In the genomic region with DNA sequence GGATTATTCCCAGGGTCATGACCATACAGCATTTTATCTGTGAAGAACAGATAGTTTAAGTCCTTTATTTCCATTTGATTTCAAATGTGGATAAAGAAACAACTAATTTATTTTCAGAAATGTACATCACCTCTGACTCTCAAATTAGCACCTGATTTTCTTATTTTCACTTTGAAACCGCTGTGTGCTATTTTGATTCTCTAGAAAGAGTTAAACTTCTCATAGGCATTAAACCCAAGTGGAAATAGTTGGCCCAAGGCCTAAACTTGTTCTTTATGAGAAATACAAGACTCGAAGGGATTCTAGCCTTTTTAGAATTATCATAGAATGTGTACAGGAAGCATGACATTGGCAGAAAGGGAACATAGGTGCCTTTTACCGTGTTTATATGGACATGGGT, we compare ENCODE assay signal across 21 cellular contexts. TPM values are rescaled to one million over a fixed set of nuclear protein-coding genes. Genes with fewer than 3 reads are reported as not detected.
DNase-seq lines count a peak whose midpoint lies in the region; ATAC-seq and TF ChIP-seq lines count a peak whose summit lies in the region.
"Had no signal": no experiment of that assay in that cellular context is flagged by ENCODE, and none has a peak within 500 bp of the region (broad histone marks: within the 10 kb centered on the region; RNA-seq: fewer than 3 reads in every experiment).

No MANE protein-coding gene starts in this region.

- 0 out of 2 replicates have a peak overlapping the region, but pooled peaks have one; percentile 17 for H2AFZ ChIP-seq in MM.1S (ENCODE audit: low read length)
- H2AFZ ChIP-seq: GM23248 had no signal

- no peaks in the 10 kb centered on the region for H3K9me2 ChIP-seq in MM.1S (replicated peaks; ENCODE audit: insufficient read depth, low read length)

- no peak overlapping the region for H3K27ac Mint-ChIP-seq in activated CD4-positive, alpha-beta T cell treated with anti-CD3 and anti-CD28 coated beads for 36 hours
- H3K27ac Mint-ChIP-seq: T-helper 17 cell had no signal

- peak; percentile 13 for DNase-seq in MM.1S
- DNase-seq in tibial artery, result no peak
- no peak for DNase-seq in activated CD4-positive, alpha-beta T cell treated with anti-CD3 and anti-CD28 coated beads for 36 hours
- no peak for DNase-seq in NCI-H2196 treated with DMSO at 0.1 percent for 48 hours (lab: John Stamatoyannopoulos, UW; ENCODE audit: unreplicated experiment)
- no peak for DNase-seq in sigmoid colon
- DNase-seq: CD8-positive, alpha-beta memory T cell; DMS53; GM23248; HCEC 1CT; MV-4-11; NCI-H1417; NCI-H187; NCI-H2107; NCI-H2227 treated with DMSO at 0.1 percent for 48 hours; NCI-H510A treated with DMSO at 0.1 percent for 48 hours; NCI-H774; T-helper 17 cell had no signal

- H3F3A ChIP-seq in MM.1S (ENCODE audit: insufficient read depth, low read length), result no peaks in the 10 kb centered on the region

- no peak overlapping the region for H3K9ac ChIP-seq in MM.1S (ENCODE audit: low read length)
- H3K9ac ChIP-seq: BLaER1 treated with 17β-estradiol and CSF1 and Interleukin-3, amounts not matched to agents 10 nM and 100 nM; GM23248 had no signal

- no peaks in the 10 kb centered on the region for H3K36me3 ChIP-seq in MM.1S (replicated peaks; ENCODE audit: insufficient read depth, low read length)
- no peaks in the 10 kb centered on the region for H3K36me3 ChIP-seq in tibial artery
- H3K36me3 ChIP-seq in sigmoid colon, result no peaks in the 10 kb centered on the region
- H3K36me3 ChIP-seq: BLaER1 treated with 17β-estradiol and CSF1 and Interleukin-3, amounts not matched to agents 10 nM and 100 nM; SJSA1 had no signal

- CTCF ChIA-PET in activated CD4-positive, alpha-beta T cell treated with anti-CD3 and anti-CD28 coated beads for 36 hours (lab: Charles Lee), result no interaction called here

- H3K79me2 ChIP-seq in MM.1S (ENCODE audit: low read length), result no peaks in the 10 kb centered on the region

- no peaks in the 10 kb centered on the region for H3K36me3 Mint-ChIP-seq in activated CD4-positive, alpha-beta T cell treated with anti-CD3 and anti-CD28 coated beads for 36 hours (ENCODE audit: low read depth)

- POLR2A ChIA-PET in activated CD4-positive, alpha-beta T cell treated with anti-CD3 and anti-CD28 coated beads for 36 hours (lab: Charles Lee), result no interaction called here

- no peak for TF ChIP-seq CTCF in MM.1S (IDR thresholded peaks at IDR 0.05; ENCODE audit: low read length)
- TF ChIP-seq CTCF in tibial artery (IDR thresholded peaks at IDR 0.05), result no peak
- TF ChIP-seq CTCF in sigmoid colon (IDR thresholded peaks at IDR 0.05), result no peak

- peak overlapping the region; percentile 12; the same call in 1 of the 2 replicates for H3K27ac ChIP-seq in MM.1S (ENCODE audit: low read length)
- peak overlapping the region; percentile 27 to 31 for H3K27ac ChIP-seq in tibial artery
- H3K27ac ChIP-seq in sigmoid colon, result no peak overlapping the region
- H3K27ac ChIP-seq: BLaER1 treated with 17β-estradiol and CSF1 and Interleukin-3, amounts not matched to agents 10 nM and 100 nM; GM23248; SJSA1 had no signal

- no peaks in the 10 kb centered on the region for H4K20me1 ChIP-seq in MM.1S (ENCODE audit: insufficient read depth, low read length)
- H4K20me1 ChIP-seq: BLaER1 treated with 17β-estradiol and CSF1 and Interleukin-3, amounts not matched to agents 10 nM and 100 nM had no signal

- peaks cover 9% of the 10 kb centered on the region for H3K27me3 Mint-ChIP-seq in activated CD4-positive, alpha-beta T cell treated with anti-CD3 and anti-CD28 coated beads for 36 hours

- WGBS in sigmoid colon, 2 donors, result 63 to 79% methylated on average over 3 of the region's 3 CpGs

- H3K4me3 ChIP-seq in MM.1S (ENCODE audit: low read length) (no peak overlapping the region), tibial artery (no peak overlapping the region), sigmoid colon (no peak overlapping the region)
- H3K4me3 ChIP-seq: BLaER1 treated with 17β-estradiol and CSF1 and Interleukin-3, amounts not matched to agents 10 nM and 100 nM; GM23248; SJSA1 had no signal

- H3K4me1 Mint-ChIP-seq in activated CD4-positive, alpha-beta T cell treated with anti-CD3 and anti-CD28 coated beads for 36 hours, result no peaks in the 10 kb centered on the region
- H3K4me1 Mint-ChIP-seq: CD8-positive, alpha-beta memory T cell; T-helper 17 cell had no signal

- no peaks in the 10 kb centered on the region for H3K9me3 Mint-ChIP-seq in activated CD4-positive, alpha-beta T cell treated with anti-CD3 and anti-CD28 coated beads for 36 hours (ENCODE audit: low read depth)
- H3K9me3 Mint-ChIP-seq: CD8-positive, alpha-beta memory T cell had no signal

- no peak for TF ChIP-seq POLR2A in sigmoid colon (IDR thresholded peaks at IDR 0.05)

- intact Hi-C loops in tibial artery (cut with DNase I; ENCODE audit: low total_unique reads) (no loop called here), sigmoid colon (cut with DNase I) (no loop called here)
- intact Hi-C loops in activated CD4-positive, alpha-beta T cell treated with anti-CD3 and anti-CD28 coated beads for 36 hours (cut with DNase I, micrococcal nuclease), result no loop called here

- no peaks in the 10 kb centered on the region for H3K27me3 ChIP-seq in MM.1S (replicated peaks; ENCODE audit: insufficient read depth, low read length)
- no peaks in the 10 kb centered on the region for H3K27me3 ChIP-seq in tibial artery
- no peaks in the 10 kb centered on the region for H3K27me3 ChIP-seq in sigmoid colon
- H3K27me3 ChIP-seq: SJSA1 had no signal

- H3K9me3 ChIP-seq in MM.1S (replicated peaks; ENCODE audit: insufficient read depth, low read length) (no peaks in the 10 kb centered on the region), tibial artery (no peaks in the 10 kb centered on the region), sigmoid colon (no peaks in the 10 kb centered on the region)
- H3K9me3 ChIP-seq: SJSA1 had no signal

- ATAC-seq in GM18519 (IDR thresholded peaks at IDR 0.05; ENCODE audit: low FRiP score, unreplicated experiment) (peak; percentile 51), GM19372 (IDR thresholded peaks at IDR 0.05; ENCODE audit: low read depth, unreplicated experiment) (peak; percentile 47)
- no peak for ATAC-seq in activated CD4-positive, alpha-beta T cell treated with anti-CD3 and anti-CD28 coated beads for 36 hours
- ATAC-seq: T-helper 17 cell had no signal

- H3K4me1 ChIP-seq in MM.1S (ENCODE audit: low read length) (peaks cover 15% of the 10 kb centered on the region; the same call in 1 of the 2 replicates), tibial artery (peaks cover 0 to 30% (median 4%) of the 10 kb centered on the region in 4 donors), sigmoid colon (peaks cover 0 to 3% (median 1%) of the 10 kb centered on the region in 4 donors)
- H3K4me1 ChIP-seq: BLaER1 treated with 17β-estradiol and CSF1 and Interleukin-3, amounts not matched to agents 10 nM and 100 nM had no signal

- TF ChIP-seq EP300 in sigmoid colon (IDR thresholded peaks at IDR 0.05), result no peak

- H3K4me2 ChIP-seq in MM.1S (ENCODE audit: low read depth, low read length), result peak overlapping the region; percentile 25; the same call in 1 of the 2 replicates
- H3K4me2 ChIP-seq: BLaER1 treated with 17β-estradiol and CSF1 and Interleukin-3, amounts not matched to agents 10 nM and 100 nM had no signal

- H3K4me3 Mint-ChIP-seq in activated CD4-positive, alpha-beta T cell treated with anti-CD3 and anti-CD28 coated beads for 36 hours, result no peak overlapping the region
- H3K4me3 Mint-ChIP-seq: CD8-positive, alpha-beta memory T cell; T-helper 17 cell had no signal

RNA-seq across cellular contexts. Expression of a gene that starts 41.5 kb away (rescaled TPM):
- total RNA-seq in activated CD4-positive, alpha-beta T cell treated with anti-CD3 and anti-CD28 coated beads for 36 hours, result under 1 TPM; 0.14 to 0.26 TPM
- total RNA-seq in sigmoid colon, result 100 to 1,000 TPM in 1 of 4 donors, 10 to 100 TPM in 3; 34.2 to 102 (median 55.2) TPM
- polyA plus RNA-seq in sigmoid colon, result 10 to 100 TPM in 1 of 3 donors, 1 to 10 TPM in 2; 3.0 to 22.9 (median 3.5) TPM
- total RNA-seq: CD8-positive, alpha-beta memory T cell had no signal
- polyA plus RNA-seq: CD8-positive, alpha-beta memory T cell had no signal

Comparison
In these comparisons a context has a peak if more than half of its experiments do, and no peak if none do; other contexts are left out.
1. H3K27ac ChIP-seq: peak in MM.1S (single experiment) and tibial artery (2 of 2); none in sigmoid colon (0 of 4).
2. RNA of a gene that starts 41.5 kb away (total RNA-seq): 34.2 to 102 TPM in sigmoid colon; 0.14 to 0.26 TPM in activated CD4-positive, alpha-beta T cell treated with anti-CD3 and anti-CD28 coated beads for 36 hours; every median in the first group is over 10 times any median in the second.